ENCODE assay signal across 2 cellular contexts in genomic region chr5:159824188-159825153, GRCh38.
TF ChIP-seq lines count a peak whose summit lies in the region.

No MANE protein-coding gene starts in this region.

TF ChIP-seq in IMR-90, 13 proteins besides CTCF, POLR2A, EP300 and RAD21:
- TF ChIP-seq ELK1 (IDR thresholded peaks at IDR 0.05; ENCODE audit: borderline replicate concordance, low read depth, low read length) = no peak
- TF ChIP-seq RFX5 (IDR thresholded peaks at IDR 0.05; ENCODE audit: low read depth, low read length) = no peak
- no peak for TF ChIP-seq CHD1 (IDR thresholded peaks at IDR 0.05; ENCODE audit: low read depth, low read length)
- TF ChIP-seq CEBPB (IDR thresholded peaks at IDR 0.05; ENCODE audit: low read depth, low read length) = peak; percentile 77

TF ChIP-seq in K562, 482 proteins besides CTCF, POLR2A, EP300 and RAD21:
- no peak for TF ChIP-seq ZNF592 (IDR thresholded peaks at IDR 0.05)
- TF ChIP-seq, protein P1, sequence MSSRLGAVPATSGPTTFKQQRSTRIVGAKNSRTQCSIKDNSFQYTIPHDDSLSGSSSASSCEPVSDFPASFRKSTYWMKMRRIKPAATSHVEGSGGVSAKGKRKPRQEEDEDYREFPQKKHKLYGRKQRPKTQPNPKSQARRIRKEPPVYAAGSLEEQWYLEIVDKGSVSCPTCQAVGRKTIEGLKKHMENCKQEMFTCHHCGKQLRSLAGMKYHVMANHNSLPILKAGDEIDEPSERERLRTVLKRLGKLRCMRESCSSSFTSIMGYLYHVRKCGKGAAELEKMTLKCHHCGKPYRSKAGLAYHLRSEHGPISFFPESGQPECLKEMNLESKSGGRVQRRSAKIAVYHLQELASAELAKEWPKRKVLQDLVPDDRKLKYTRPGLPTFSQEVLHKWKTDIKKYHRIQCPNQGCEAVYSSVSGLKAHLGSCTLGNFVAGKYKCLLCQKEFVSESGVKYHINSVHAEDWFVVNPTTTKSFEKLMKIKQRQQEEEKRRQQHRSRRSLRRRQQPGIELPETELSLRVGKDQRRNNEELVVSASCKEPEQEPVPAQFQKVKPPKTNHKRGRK (tag; IDR thresholded peaks at IDR 0.05) = peak; percentile 65
